13 cellular contexts compared by ENCODE assay signal in genomic region chr6:53313784-53314382, GRCh38. TPM values are rescaled to one million over a fixed set of nuclear protein-coding genes. Genes with fewer than 3 reads are reported as not detected.
DNase-seq lines count a peak whose midpoint lies in the region; ATAC-seq, FAIRE-seq and TF ChIP-seq lines count a peak whose summit lies in the region.
"Had no signal": no experiment of that assay in that cellular context is flagged by ENCODE, and none has a peak within 500 bp of the region (broad histone marks: within the 10 kb centered on the region; RNA-seq: fewer than 3 reads in every experiment).

No MANE protein-coding gene starts in this region.

- ATAC-seq in activated CD8-positive, alpha-beta T cell treated with anti-CD3 and anti-CD28 coated beads, Interleukin-2, amount 10 ng/mL, durations not matched to agents 7 days and 5 days, result no peak
- no peak for ATAC-seq in HG03469 (IDR thresholded peaks at IDR 0.05; ENCODE audit: unreplicated experiment)

- DNase-seq in DMS 273 (lab: John Stamatoyannopoulos, UW; ENCODE audit: unreplicated experiment) (peak; percentile 29), DMS 273 treated with DMSO at 0.1 percent for 48 hours (lab: John Stamatoyannopoulos, UW) (no peak), RCC 7860 (ENCODE audit: low spot score) (peak; percentile 12), dermis blood vessel endothelial cell (peak; percentile 76), retinal pigment epithelial cell (ENCODE audit: low read depth) (peak; percentile 76), D341Med (ENCODE audit: low spot score) (no peak)
- DNase-seq in activated CD8-positive, alpha-beta T cell treated with anti-CD3 and anti-CD28 coated beads, Interleukin-2, amount 10 ng/mL, durations not matched to agents 7 days and 5 days, result no peak
- DNase-seq: activated CD4-positive, alpha-beta T cell treated with anti-CD3 and anti-CD28 coated beads for 4 hours; GDM1; NCI-H1436 treated with DMSO at 0.1 percent for 48 hours; PC-9 had no signal

- CTCF ChIA-PET in activated CD8-positive, alpha-beta T cell treated with anti-CD3 and anti-CD28 coated beads, Interleukin-2, amount 10 ng/mL, durations not matched to agents 7 days and 5 days (lab: Charles Lee), result interaction anchor here (1.1 to 3.7 kb wide), 3 partner anchors 11 to 34 kb away, joined by 4 to 19 read pairs (median 4); no protein-coding TSS in a partner anchor

- H3K27me3 Mint-ChIP-seq in activated CD8-positive, alpha-beta T cell treated with anti-CD3 and anti-CD28 coated beads, Interleukin-2, amount 10 ng/mL, durations not matched to agents 7 days and 5 days (ENCODE audit: low read depth), result no peaks in the 10 kb centered on the region

- FAIRE-seq in RCC 7860 (lab: Jason Lieb, UNC), result peak; percentile 27

- TF ChIP-seq CTCF in retinal pigment epithelial cell (conservative IDR thresholded peaks at IDR 0.05; ENCODE audit: low read depth, low read length), result no peak

- peaks cover 22% of the 10 kb centered on the region for H3K36me3 Mint-ChIP-seq in activated CD8-positive, alpha-beta T cell treated with anti-CD3 and anti-CD28 coated beads, Interleukin-2, amount 10 ng/mL, durations not matched to agents 7 days and 5 days (ENCODE audit: low read depth)

- H3K9me3 Mint-ChIP-seq in activated CD8-positive, alpha-beta T cell treated with anti-CD3 and anti-CD28 coated beads, Interleukin-2, amount 10 ng/mL, durations not matched to agents 7 days and 5 days (ENCODE audit: insufficient read depth), result no peaks in the 10 kb centered on the region

- peaks cover 75% of the 10 kb centered on the region for H3K4me1 Mint-ChIP-seq in activated CD8-positive, alpha-beta T cell treated with anti-CD3 and anti-CD28 coated beads, Interleukin-2, amount 10 ng/mL, durations not matched to agents 7 days and 5 days (ENCODE audit: low read depth)

- no peak overlapping the region for H3K4me3 ChIP-seq in retinal pigment epithelial cell (ENCODE audit: low read length)
- H3K4me3 ChIP-seq: HAP-1, PC-9 had no signal

- H3K4me3 Mint-ChIP-seq in activated CD8-positive, alpha-beta T cell treated with anti-CD3 and anti-CD28 coated beads, Interleukin-2, amount 10 ng/mL, durations not matched to agents 7 days and 5 days, result no peak overlapping the region

- POLR2A ChIA-PET in activated CD8-positive, alpha-beta T cell treated with anti-CD3 and anti-CD28 coated beads, Interleukin-2, amount 10 ng/mL, durations not matched to agents 7 days and 5 days (lab: Charles Lee), result no interaction called here

- no peak overlapping the region for H3K27ac Mint-ChIP-seq in activated CD8-positive, alpha-beta T cell treated with anti-CD3 and anti-CD28 coated beads, Interleukin-2, amount 10 ng/mL, durations not matched to agents 7 days and 5 days

RNA-seq across cellular contexts. Expression of gene ELOVL5, which starts 34.9 kb away (rescaled TPM):
- 74.2 and 123 TPM in 2 replicates for total RNA-seq in dermis blood vessel endothelial cell
- total RNA-seq in activated CD8-positive, alpha-beta T cell treated with anti-CD3 and anti-CD28 coated beads, Interleukin-2, amount 10 ng/mL, durations not matched to agents 7 days and 5 days, result 100 to 1,000 TPM; 116 TPM

Comparison
In these comparisons a context has a peak if more than half of its experiments do, and no peak if none do; other contexts are left out.
1. DNase-seq: peak in DMS 273 (single experiment), RCC 7860 (single experiment), dermis blood vessel endothelial cell (single experiment) and retinal pigment epithelial cell (single experiment); none in DMS 273 treated with DMSO at 0.1 percent for 48 hours (single experiment), activated CD8-positive, alpha-beta T cell treated with anti-CD3 and anti-CD28 coated beads, Interleukin-2, amount 10 ng/mL, durations not matched to agents 7 days and 5 days (single experiment) and D341Med (single experiment).